ENCODE assay signal across 12 cellular contexts in the genomic region with DNA sequence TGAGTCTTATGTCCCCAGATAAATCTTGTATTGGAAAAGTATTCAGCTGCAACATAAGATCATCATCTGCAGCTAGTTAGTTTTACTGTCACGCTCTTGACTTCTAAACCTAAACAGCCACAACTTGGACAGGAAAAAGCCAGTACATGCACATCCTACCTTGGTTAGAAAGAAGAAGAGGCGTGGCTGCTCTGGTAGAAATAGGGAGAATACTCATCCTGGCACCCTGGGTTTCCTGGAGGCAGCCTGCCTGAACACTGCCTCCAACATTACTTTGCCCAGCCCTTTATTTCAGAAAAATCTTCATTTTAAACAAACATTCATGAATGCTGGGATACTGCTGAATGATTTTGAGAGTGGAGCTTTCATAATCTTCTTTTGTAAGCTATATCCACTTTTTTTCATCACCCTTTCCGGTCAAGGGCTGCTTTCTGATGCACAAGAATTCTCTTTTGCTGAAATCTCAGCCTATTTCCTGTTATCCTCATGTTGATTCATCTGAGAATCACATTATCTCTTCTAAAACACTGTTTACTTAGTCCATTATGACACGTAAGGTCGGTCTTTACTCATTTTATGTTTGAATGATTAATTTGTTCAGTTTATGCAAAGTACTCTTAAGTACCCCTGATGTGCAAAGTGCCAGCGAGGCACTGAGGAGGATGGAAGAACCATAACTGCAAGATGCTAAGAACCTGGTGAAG. TPM values are rescaled to one million over a fixed set of nuclear protein-coding genes. Genes with fewer than 3 reads are reported as not detected.
A peak's percentile ranks its signal among the peaks of the same experiment; 100 is the strongest.
DNase-seq lines count a peak whose midpoint lies in the region; ATAC-seq and TF ChIP-seq lines count a peak whose summit lies in the region.
"Had no signal": no experiment of that assay in that cellular context is flagged by ENCODE, and none has a peak within 500 bp of the region (broad histone marks: within the 10 kb centered on the region; RNA-seq: fewer than 3 reads in every experiment).

No MANE protein-coding gene starts in this region.

- POLR2A ChIA-PET in GM10248 (lab: Yijun Ruan, JAX): no interaction called here
- POLR2A ChIA-PET in CD8-positive, alpha-beta T cell (lab: Charles Lee): no interaction called here

- CTCF ChIA-PET in GM10248 (lab: Yijun Ruan, JAX): interaction anchor here (0.8 to 3.0 kb wide), 9 partner anchors 8 to 494 kb away, joined by 3 to 18 read pairs (median 4); no protein-coding TSS in a partner anchor
- CTCF ChIA-PET in CD8-positive, alpha-beta T cell (lab: Charles Lee): interaction anchor here (5.8 kb wide), 1 partner anchor 493 kb away, joined by 47 read pairs; no protein-coding TSS in a partner anchor

- no peaks in the 10 kb centered on the region for H3K9me3 ChIP-seq in sigmoid colon
- H3K9me3 ChIP-seq in CD8-positive, alpha-beta T cell (ENCODE audit: low read length): no peaks in the 10 kb centered on the region

- H3K36me3 ChIP-seq in sigmoid colon: peaks cover 0 to 3% (median 0%) of the 10 kb centered on the region in 4 donors
- H3K36me3 ChIP-seq in CD8-positive, alpha-beta T cell (ENCODE audit: insufficient read depth, low read length): no peaks in the 10 kb centered on the region

- H3K27me3 Mint-ChIP-seq in activated T-helper 17 cell treated with anti-CD3 and anti-CD28 coated beads, Interleukin-2, amount 50 U/mL, for 72 hours: peaks cover 4% of the 10 kb centered on the region
- peaks cover 7% of the 10 kb centered on the region for H3K27me3 Mint-ChIP-seq in CD8-positive, alpha-beta T cell (ENCODE audit: low read depth)

- peak; percentile 51 for ATAC-seq in activated T-helper 17 cell treated with anti-CD3 and anti-CD28 coated beads, Interleukin-2, amount 50 U/mL, for 72 hours (replicated peaks)
- no peak for ATAC-seq in HG03432 (IDR thresholded peaks at IDR 0.05; ENCODE audit: unreplicated experiment)
- ATAC-seq in CD8-positive, alpha-beta T cell: no peak

- H3K27me3 ChIP-seq in sigmoid colon: no peaks in the 10 kb centered on the region
- H3K27me3 ChIP-seq in CD8-positive, alpha-beta T cell (ENCODE audit: insufficient read depth, low read length): no peaks in the 10 kb centered on the region

- H3K4me1 ChIP-seq in sigmoid colon: peaks cover 0 to 68% (median 62%) of the 10 kb centered on the region in 4 donors
- H3K4me1 ChIP-seq in CD8-positive, alpha-beta T cell (ENCODE audit: insufficient read depth, low read length): no peaks in the 10 kb centered on the region

- no peak overlapping the region for H3K4me3 ChIP-seq in fibroblast of pulmonary artery (replicated peaks; ENCODE audit: low read depth, low read length)
- no peak overlapping the region for H3K4me3 ChIP-seq in sigmoid colon
- no peak overlapping the region for H3K4me3 ChIP-seq in CD8-positive, alpha-beta T cell (ENCODE audit: low read depth, low read length)

- H3K4me1 Mint-ChIP-seq in activated T-helper 17 cell treated with anti-CD3 and anti-CD28 coated beads, Interleukin-2, amount 50 U/mL, for 72 hours: no peaks in the 10 kb centered on the region
- H3K4me1 Mint-ChIP-seq in CD8-positive, alpha-beta T cell (ENCODE audit: low read depth): peaks cover 3% of the 10 kb centered on the region

- H3K27ac ChIP-seq in sigmoid colon: peak overlapping the region; percentile 66 to 80 (median 71)
- no peak overlapping the region for H3K27ac ChIP-seq in CD8-positive, alpha-beta T cell (ENCODE audit: low read depth, low read length)
- H3K27ac ChIP-seq: HL-60 had no signal

- peak; percentile 74 for DNase-seq in EL
- DNase-seq in fibroblast of pulmonary artery (ENCODE audit: low read depth): peak; percentile 74
- no peak for DNase-seq in sigmoid colon
- no peak for DNase-seq in GM10248 (ENCODE audit: extremely low spot score)
- no peak for DNase-seq in cerebellum (ENCODE audit: low spot score)
- no peak for DNase-seq in CD8-positive, alpha-beta T cell
- DNase-seq: activated naive CD4-positive, alpha-beta T cell treated with anti-CD3 and anti-CD28 coated beads for 36 hours; H9; NCI-H1436 treated with DMSO at 0.1 percent for 48 hours had no signal

- 65 to 75% methylated on average over 6 of the region's 6 CpGs for WGBS in sigmoid colon, 2 donors

- no peaks in the 10 kb centered on the region for H3K36me3 Mint-ChIP-seq in activated T-helper 17 cell treated with anti-CD3 and anti-CD28 coated beads, Interleukin-2, amount 50 U/mL, for 72 hours (ENCODE audit: low read depth)
- no peaks in the 10 kb centered on the region for H3K36me3 Mint-ChIP-seq in CD8-positive, alpha-beta T cell

- no peak for TF ChIP-seq EP300 in sigmoid colon (IDR thresholded peaks at IDR 0.05)

- intact Hi-C loops in sigmoid colon (cut with DNase I): loop anchor here (5.0 kb wide), 2 partner anchors 52 to 302 kb away; no protein-coding TSS in a partner anchor
- intact Hi-C loops in CD8-positive, alpha-beta T cell (cut with DNase I, micrococcal nuclease): no loop called here

- no peak overlapping the region for H3K4me3 Mint-ChIP-seq in activated T-helper 17 cell treated with anti-CD3 and anti-CD28 coated beads, Interleukin-2, amount 50 U/mL, for 72 hours
- no peak overlapping the region for H3K4me3 Mint-ChIP-seq in CD8-positive, alpha-beta T cell
- H3K4me3 Mint-ChIP-seq: activated naive CD4-positive, alpha-beta T cell treated with anti-CD3 and anti-CD28 coated beads for 36 hours; H9 had no signal

- TF ChIP-seq POLR2A in sigmoid colon (IDR thresholded peaks at IDR 0.05): no peak

- H3K9me3 Mint-ChIP-seq in activated T-helper 17 cell treated with anti-CD3 and anti-CD28 coated beads, Interleukin-2, amount 50 U/mL, for 72 hours: peaks cover 10% of the 10 kb centered on the region
- H3K9me3 Mint-ChIP-seq in CD8-positive, alpha-beta T cell: peaks cover 2% of the 10 kb centered on the region

- peak overlapping the region; percentile 47 for H3K27ac Mint-ChIP-seq in activated T-helper 17 cell treated with anti-CD3 and anti-CD28 coated beads, Interleukin-2, amount 50 U/mL, for 72 hours
- H3K27ac Mint-ChIP-seq in CD8-positive, alpha-beta T cell: no peak overlapping the region
- H3K27ac Mint-ChIP-seq: activated naive CD4-positive, alpha-beta T cell treated with anti-CD3 and anti-CD28 coated beads for 36 hours had no signal

- TF ChIP-seq CTCF in fibroblast of pulmonary artery (IDR thresholded peaks at IDR 0.05; ENCODE audit: low read length, missing control alignments) (no peak), sigmoid colon (IDR thresholded peaks at IDR 0.05) (no peak), GM10248 (IDR thresholded peaks at IDR 0.05; ENCODE audit: control extremely low read depth, extremely low read depth, low read depth, missing control alignments) (no peak)
- TF ChIP-seq CTCF in CD8-positive, alpha-beta T cell (IDR thresholded peaks at IDR 0.05): no peak

RNA-seq across cellular contexts. Expression of gene STARD13, which starts 55.2 kb away (rescaled TPM):
- 1 to 10 TPM; 1.1 to 2.3 TPM for total RNA-seq in activated T-helper 17 cell treated with anti-CD3 and anti-CD28 coated beads, Interleukin-2, amount 50 U/mL, for 72 hours
- total RNA-seq in sigmoid colon (100 to 1,000 TPM in 1 of 4 donors, 10 to 100 TPM in 3; 66.7 to 102 (median 81.8) TPM), cerebellum (28.0 TPM)
- 10 to 100 TPM in 1 of 3 donors, 1 to 10 TPM in 2; 3.7 to 14.1 (median 6.0) TPM for polyA plus RNA-seq in sigmoid colon
- total RNA-seq in CD8-positive, alpha-beta T cell: not detected

Comparison
In these comparisons a context has a peak if more than half of its experiments do, and no peak if none do; other contexts are left out.
1. DNase-seq: peak in EL (single experiment) and fibroblast of pulmonary artery (single experiment); none in sigmoid colon (single experiment), GM10248 (single experiment), cerebellum (single experiment) and CD8-positive, alpha-beta T cell (0 of 7).